Comparison of ENCODE assay signal across 22 cellular contexts in the genomic region with DNA sequence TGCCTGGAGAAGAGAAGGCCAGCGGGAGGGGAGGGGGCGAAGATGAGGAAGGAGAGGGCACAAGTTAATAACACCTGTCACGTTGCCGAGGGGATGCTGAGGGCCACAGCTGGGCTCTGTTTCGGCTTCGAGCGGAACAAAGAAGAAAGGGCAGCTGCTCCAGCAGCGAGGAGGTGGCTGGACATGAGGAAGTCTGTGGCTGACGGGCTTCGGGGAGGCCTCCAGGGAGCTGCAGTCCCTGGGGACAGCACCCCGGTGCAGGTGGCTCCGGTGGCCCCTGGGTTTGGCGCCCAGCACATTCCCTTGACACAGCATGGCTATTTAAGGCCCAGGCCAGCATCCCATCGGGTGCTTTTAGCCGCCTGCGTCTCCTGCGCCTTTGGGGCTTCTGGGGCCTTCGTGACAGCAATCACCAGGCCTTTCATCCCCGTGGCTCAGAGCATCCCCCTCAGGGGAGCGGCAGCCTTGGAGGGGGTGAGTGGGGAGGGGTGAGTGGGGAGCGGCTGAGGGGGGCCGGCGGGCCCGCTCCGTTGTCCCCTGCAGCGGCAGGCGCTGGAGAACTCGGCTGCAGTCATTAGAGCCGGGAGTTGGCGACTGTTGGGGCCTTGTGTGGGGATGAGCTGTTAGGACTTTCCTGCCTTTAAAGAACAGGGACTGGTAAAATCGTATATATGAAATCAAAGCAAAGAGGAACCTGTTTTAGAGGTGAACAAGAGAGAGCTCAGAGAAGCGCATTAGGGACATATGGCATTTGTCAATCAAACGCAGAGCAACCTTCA.
DNase-seq lines count a peak whose midpoint lies in the region; ATAC-seq, FAIRE-seq and TF ChIP-seq lines count a peak whose summit lies in the region.
"Had no signal": no experiment of that assay in that cellular context is flagged by ENCODE, and none has a peak within 500 bp of the region (broad histone marks: within the 10 kb centered on the region; RNA-seq: fewer than 3 reads in every experiment).

No MANE protein-coding gene starts in this region.

- no peaks in the 10 kb centered on the region for H3K27me3 ChIP-seq in GM23338 (ENCODE audit: insufficient read depth)
- H3K27me3 ChIP-seq in GM12878 (replicated peaks in 1 of 2; ENCODE audit: control insufficient read depth in 2 of 2, insufficient read depth in 2 of 2, low read length in 1 of 2) = peaks cover 0 to 3% of the 10 kb centered on the region in 2 experiments; a peak in 2 of 4 replicates
- H3K27me3 ChIP-seq: brain microvascular endothelial cell, MG63, pancreas had no signal

- in situ Hi-C loops in GM12878 (cut with MboI) = no loop called here

- FAIRE-seq in GM12878 (lab: Jason Lieb, UNC) = no peak
- FAIRE-seq: pancreas, small intestine had no signal

- TF ChIP-seq POLR2A in GM12878 (IDR thresholded peaks at IDR 0.05; ENCODE audit: low read depth, low read length) = no peak

- ATAC-seq in GM23338 = no peak
- ATAC-seq in GM12878 = no peak
- ATAC-seq: left colon, pancreas, WTC11 had no signal

- POLR2A ChIA-PET in GM12878 (lab: Charles Lee) = no interaction called here

- H3K4me3 ChIP-seq in GM23338 (no peak overlapping the region), GM12878 (no peak overlapping the region)
- H3K4me3 ChIP-seq: MG63, pancreas had no signal

- H3K9me3 ChIP-seq in GM12878 (replicated peaks; ENCODE audit: control insufficient read depth, insufficient read depth, low read length) = no peaks in the 10 kb centered on the region
- H3K9me3 ChIP-seq: MG63, pancreas had no signal

- no peaks in the 10 kb centered on the region; the same call in 2 of the 3 replicates for H3K36me3 Mint-ChIP-seq in GM23338 (ENCODE audit: low read depth)
- H3K36me3 Mint-ChIP-seq: activated naive CD4-positive, alpha-beta T cell treated with anti-CD3 and anti-CD28 coated beads, Interleukin-2, amount 50 U/mL, for 24 hours; WTC11 had no signal

- intact Hi-C loops in GM12878 (cut with micrococcal nuclease; ENCODE audit: unreplicated experiment) = no loop called here

- no peak for TF ChIP-seq RAD21 in GM12878 (IDR thresholded peaks at IDR 0.05; ENCODE audit: insufficient read depth, low read depth, low read length)

- peaks cover 40% of the 10 kb centered on the region for H3K4me1 Mint-ChIP-seq in GM23338

- no peak overlapping the region for H3K9ac ChIP-seq in GM12878 (ENCODE audit: control insufficient read depth, insufficient read depth, low read length)

- H3F3A ChIP-seq in GM23338 (replicated peaks; ENCODE audit: low read depth) = peaks cover 14% of the 10 kb centered on the region; the same call in 1 of the 2 replicates

- no peak overlapping the region for H3K4me2 ChIP-seq in GM23338
- H3K4me2 ChIP-seq in GM12878 (ENCODE audit: control insufficient read depth, insufficient read depth) = no peak overlapping the region

- BruUV-seq in GM12878 (replicated peaks; lab: Mats Ljungman, UMichigan) = no TSS peak

- no peak for TF ChIP-seq CTCF in GM23338 (conservative IDR thresholded peaks at IDR 0.05; ENCODE audit: low read depth in 2 of 2)
- TF ChIP-seq CTCF in GM12878 (IDR thresholded peaks at IDR 0.05 in 2 of 3, conservative IDR thresholded peaks at IDR 0.05 in 1 of 3; ENCODE audit: control insufficient read depth in 2 of 3, extremely low read depth in 1 of 3, insufficient read depth in 1 of 3, low read depth in 3 of 3, low read length in 3 of 3) = no peak

- SMC1A ChIA-PET in GM12878 (lab: Charles Lee; ENCODE audit: uncharacterized antibody, unreplicated experiment) = interaction anchor here (1.3 to 1.4 kb wide), 2 partner anchors 8 to 13 kb away, joined by 4 read pairs; no protein-coding TSS in a partner anchor

- TF ChIP-seq EP300 in GM12878 (IDR thresholded peaks at IDR 0.05; ENCODE audit: borderline replicate concordance in 1 of 2, control insufficient read depth in 1 of 2, low read depth in 2 of 2, low read length in 2 of 2) = no peak

- H3K4me1 ChIP-seq in GM23338 (ENCODE audit: insufficient read depth) (0 out of 2 replicates have a peak, but pooled peaks cover 3% of the 10 kb centered on the region), GM12878 (ENCODE audit: control insufficient read depth, insufficient read depth, low read length) (peaks cover 10% of the 10 kb centered on the region)

- H3K9me3 Mint-ChIP-seq in GM23338 = no peaks in the 10 kb centered on the region
- H3K9me3 Mint-ChIP-seq: activated naive CD4-positive, alpha-beta T cell treated with anti-CD3 and anti-CD28 coated beads, Interleukin-2, amount 50 U/mL, for 24 hours; WTC11 had no signal

- H2AFZ ChIP-seq in GM23338 (peak overlapping the region; percentile 85), GM12878 (ENCODE audit: control insufficient read depth, low read depth, low read length) (no peak overlapping the region)

- H3K36me3 ChIP-seq in GM23338 (ENCODE audit: insufficient read depth) (no peaks in the 10 kb centered on the region), GM12878 (ENCODE audit: control insufficient read depth in 2 of 2, insufficient read depth in 2 of 2, low read length in 1 of 2) (no peaks in the 10 kb centered on the region)
- H3K36me3 ChIP-seq: brain microvascular endothelial cell, MG63, pancreas had no signal

- H3K4me3 Mint-ChIP-seq in GM23338 = no peak overlapping the region
- H3K4me3 Mint-ChIP-seq: WTC11 had no signal

- H3K9me2 ChIP-seq in GM23338 (ENCODE audit: insufficient read depth) = no peaks in the 10 kb centered on the region

- CTCF ChIA-PET in GM12878 (lab: Yijun Ruan, JAX) = interaction anchor here (1.7 kb wide), 1 partner anchor 12 kb away, joined by 5 read pairs; no protein-coding TSS in a partner anchor

- H3K79me2 ChIP-seq in GM23338 (replicated peaks; ENCODE audit: insufficient read depth) (no peaks in the 10 kb centered on the region), GM12878 (ENCODE audit: control insufficient read depth, insufficient read depth, low read length) (no peaks in the 10 kb centered on the region)

- H3K27ac ChIP-seq in GM23338 (ENCODE audit: low read depth) (no peak overlapping the region), GM12878 (ENCODE audit: control insufficient read depth, insufficient read depth) (no peak overlapping the region)
- H3K27ac ChIP-seq: brain microvascular endothelial cell, pancreas had no signal

- RAD21 ChIA-PET in GM12878 (lab: Charles Lee; ENCODE audit: unreplicated experiment) = no interaction called here

- H3K27me3 Mint-ChIP-seq in GM23338 (ENCODE audit: insufficient read depth, low read depth, poor library complexity) = peaks cover 16% of the 10 kb centered on the region
- H3K27me3 Mint-ChIP-seq: activated naive CD4-positive, alpha-beta T cell treated with anti-CD3 and anti-CD28 coated beads, Interleukin-2, amount 50 U/mL, for 24 hours had no signal

- no peak overlapping the region for H3K27ac Mint-ChIP-seq in GM23338
- H3K27ac Mint-ChIP-seq: activated naive CD4-positive, alpha-beta T cell treated with anti-CD3 and anti-CD28 coated beads, Interleukin-2, amount 50 U/mL, for 24 hours; WTC11 had no signal

- 44% methylated on average over 31 of the region's 33 CpGs for WGBS in GM12878 (ENCODE audit: insufficient coverage, insufficient replicate concordance, low lambda C conversion rate, missing lambda C conversion rate)

- H4K20me1 ChIP-seq in GM23338 (replicated peaks; ENCODE audit: insufficient read depth) = no peaks in the 10 kb centered on the region
- H4K20me1 ChIP-seq in GM12878 (ENCODE audit: control insufficient read depth, insufficient read depth) = no peaks in the 10 kb centered on the region

- DNase-seq in GF-D8 (lab: John Stamatoyannopoulos, UW) (peak; percentile 41), GM23338 (ENCODE audit: low spot score) (no peak), GM12878 (ENCODE audit: low read depth, low spot score) (no peak), retina (peak; percentile 53), A172 (ENCODE audit: low spot score) (no peak), AG08396 (ENCODE audit: low spot score) (no peak), NCI-H774 (lab: John Stamatoyannopoulos, UW) (no peak), OCI-M2 (lab: John Stamatoyannopoulos, UW; ENCODE audit: unreplicated experiment) (no peak)
- DNase-seq: activated CD8-positive, alpha-beta memory T cell treated with anti-CD3 and anti-CD28 coated beads, Interleukin-2, amount 50 U/mL, for 4 hours; AML-193; brain microvascular endothelial cell; hippocampal formation; left colon; MG63; NCI-H1930; NCI-H82; pancreas; small intestine; stimulated activated naive CD4-positive, alpha-beta T cell treated with Interleukin-2 at 50 U/mL for 16 hours; T-helper 1 cell had no signal

TF ChIP-seq in GM23338, 12 proteins besides CTCF, POLR2A, EP300 and RAD21:
- no peak for TF ChIP-seq EZH2phosphoT487 (IDR thresholded peaks at IDR 0.05; ENCODE audit: unreplicated experiment)

TF ChIP-seq in GM12878, 131 proteins besides CTCF, POLR2A, EP300 and RAD21:
- TF ChIP-seq EGR1 (IDR thresholded peaks at IDR 0.05; ENCODE audit: borderline replicate concordance in 1 of 2, low read depth in 2 of 2, low read length in 2 of 2) (no peak), TCF12 (IDR thresholded peaks at IDR 0.05; ENCODE audit: low read depth, low read length) (0 out of 2 replicates have a peak, but pooled peaks have one; percentile 5), MEF2B (IDR thresholded peaks at IDR 0.05; ENCODE audit: partially characterized antibody, poor library complexity, severe bottlenecking) (peak; percentile 80)

Comparison
In these comparisons a context has a peak if more than half of its experiments do, and no peak if none do; other contexts are left out.
1. DNase-seq: peak in GF-D8 (single experiment) and retina (single experiment); none in GM23338 (single experiment), GM12878 (single experiment), A172 (single experiment), AG08396 (single experiment), NCI-H774 (single experiment) and OCI-M2 (single experiment).